In genomic region chr14:99511421-99512109, GRCh38 we compare ENCODE assay signal across 12 cellular contexts. TPM values are rescaled to one million over a fixed set of nuclear protein-coding genes. Genes with fewer than 3 reads are reported as not detected.
DNase-seq lines count a peak whose midpoint lies in the region; ATAC-seq, FAIRE-seq and TF ChIP-seq lines count a peak whose summit lies in the region.
"Had no signal": no experiment of that assay in that cellular context is flagged by ENCODE, and none has a peak within 500 bp of the region (broad histone marks: within the 10 kb centered on the region; RNA-seq: fewer than 3 reads in every experiment).

No MANE protein-coding gene starts in this region.

- no peak overlapping the region for H3K4me2 ChIP-seq in SK-N-SH

- intact Hi-C loops in kidney (cut with DNase I) = no loop called here

- H3K4me3 ChIP-seq in SK-N-SH (ENCODE audit: low read depth in 2 of 2, low read length in 1 of 2) (no peak overlapping the region), kidney (ENCODE audit: low read length in 2 of 2) (no peak overlapping the region)
- H3K4me3 ChIP-seq: suprapubic skin had no signal

- no peak overlapping the region for H2AFZ ChIP-seq in SK-N-SH (ENCODE audit: low read depth)

- H3K36me3 ChIP-seq in SK-N-SH (replicated peaks in 1 of 2; ENCODE audit: control insufficient read depth in 1 of 2, insufficient read depth in 2 of 2, low read length in 1 of 2) (peaks cover 26 to 69% of the 10 kb centered on the region in 2 experiments), kidney (ENCODE audit: control insufficient read depth in 1 of 2, insufficient read depth in 2 of 2, low read length in 2 of 2) (peaks cover 14 to 21% of the 10 kb centered on the region in 2 donors)

- peak overlapping the region in 1 of 2 experiments; percentile 16; a peak in 1 of 4 replicates for H3K27ac ChIP-seq in SK-N-SH (ENCODE audit: low read depth in 2 of 2, low read length in 1 of 2)
- peak overlapping the region; percentile 85 for H3K27ac ChIP-seq in cingulate gyrus (ENCODE audit: low read depth, low read length)
- no peak overlapping the region for H3K27ac ChIP-seq in kidney (ENCODE audit: low read depth in 2 of 2, low read length in 2 of 2)
- H3K27ac ChIP-seq in substantia nigra (ENCODE audit: low read depth, low read length, poor library complexity, severe bottlenecking) = peak overlapping the region; percentile 68
- H3K27ac ChIP-seq: 22Rv1, suprapubic skin had no signal

- H3K79me2 ChIP-seq in SK-N-SH (ENCODE audit: insufficient read depth) = no peaks in the 10 kb centered on the region

- POLR2A ChIA-PET in SK-N-SH (lab: Yijun Ruan, JAX) = no interaction called here

- H3K9ac ChIP-seq in SK-N-SH = no peak overlapping the region
- H3K9ac ChIP-seq in kidney (ENCODE audit: low read length in 2 of 2) = no peak overlapping the region

- H3K9me3 ChIP-seq in SK-N-SH (no peaks in the 10 kb centered on the region), kidney (ENCODE audit: control insufficient read depth in 1 of 2, low read length in 2 of 2) (no peaks in the 10 kb centered on the region)
- H3K9me3 ChIP-seq: suprapubic skin had no signal

- TF ChIP-seq CTCF in SK-N-SH (IDR thresholded peaks at IDR 0.05) (no peak), kidney (IDR thresholded peaks at IDR 0.05; ENCODE audit: borderline replicate concordance, extremely low read depth, insufficient read depth) (no peak)

- ATAC-seq in SK-N-SH treated with all-trans-retinoic acid at 6 μM for 48 hours (no peak), HG03280 (IDR thresholded peaks at IDR 0.05; ENCODE audit: unreplicated experiment) (no peak)

- CTCF ChIA-PET in SK-N-SH (lab: Yijun Ruan, JAX) = interaction anchor here (0.8 to 1.7 kb wide), 3 partner anchors 10 to 117 kb away, joined by 3 to 5 read pairs (median 4); no protein-coding TSS in a partner anchor

- DNase-seq in SK-N-SH (peak; percentile 21), kidney (peak; percentile 56), substantia nigra (lab: John Stamatoyannopoulos, UW) (peak in 28 of 49 donors; percentile 21 to 68 (median 44)), HK-2 (ENCODE audit: unreplicated experiment) (no peak), kidney glomerular epithelial cell (lab: John Stamatoyannopoulos, UW) (no peak)
- DNase-seq: GF-D8, NCI-H1092 treated with DMSO at 0.1 percent for 48 hours had no signal

- H3F3A ChIP-seq in SK-N-SH (replicated peaks; ENCODE audit: insufficient read depth) = peaks cover 8% of the 10 kb centered on the region

- 0 out of 2 replicates have a peak, but pooled peaks cover 13% of the 10 kb centered on the region for H4K20me1 ChIP-seq in SK-N-SH (ENCODE audit: insufficient read depth)

- H3K4me1 ChIP-seq in SK-N-SH (ENCODE audit: control insufficient read depth in 1 of 2, insufficient read depth in 2 of 2, low read depth in 1 of 2, low read length in 1 of 2) (peaks cover 0 to 4% of the 10 kb centered on the region in 2 experiments; a peak in 1 of 4 replicates), kidney (ENCODE audit: control insufficient read depth in 1 of 2, insufficient read depth in 1 of 2, low read depth in 1 of 2, low read length in 2 of 2) (no peaks in the 10 kb centered on the region)

- no peaks in the 10 kb centered on the region for H3K9me2 ChIP-seq in SK-N-SH

- FAIRE-seq in kidney (lab: Jason Lieb, UNC) = no peak

- H3K27me3 ChIP-seq in SK-N-SH (ENCODE audit: insufficient read depth) = no peaks in the 10 kb centered on the region
- H3K27me3 ChIP-seq: suprapubic skin had no signal

- no peak for TF ChIP-seq RAD21 in SK-N-SH (IDR thresholded peaks at IDR 0.05; ENCODE audit: low read length)

- WGBS in SK-N-SH (ENCODE audit: low lambda C conversion rate) = 87% methylated on average over 8 of the region's 12 CpGs

- TF ChIP-seq EP300 in SK-N-SH (IDR thresholded peaks at IDR 0.05; ENCODE audit: borderline replicate concordance in 1 of 2, low read depth in 1 of 2, low read length in 1 of 2) = no peak

TF ChIP-seq in SK-N-SH, 30 proteins besides CTCF, POLR2A, EP300 and RAD21:
- TF ChIP-seq RCOR1 (IDR thresholded peaks at IDR 0.05; ENCODE audit: low read length) = no peak
- no peak for TF ChIP-seq MEF2A (IDR thresholded peaks at IDR 0.05; ENCODE audit: borderline replicate concordance, low read depth)
- TF ChIP-seq CHD2 (IDR thresholded peaks at IDR 0.05; ENCODE audit: low read length, partially characterized antibody) = no peak

TF ChIP-seq in SK-N-SH treated with all-trans-retinoic acid at 6 μM for 48 hours, 23 proteins besides CTCF, POLR2A, EP300 and RAD21:
- TF ChIP-seq BACH2 (CRISPR knock-in tag; IDR thresholded peaks at IDR 0.05; ENCODE audit: borderline replicate concordance) = no peak
- TF ChIP-seq OSR1 (CRISPR knock-in tag; IDR thresholded peaks at IDR 0.05) = no peak

RNA-seq across cellular contexts. Expression of gene CCNK, which starts 30.4 kb away (rescaled TPM):
- 9.0 and 14.6 TPM in 2 replicates for polyA plus RNA-seq in SK-N-SH (2012; rRNA removed)
- polyA plus RNA-seq in SK-N-SH (2012; cell fraction: cytosol; rRNA removed) = 18.4 and 19.4 TPM in 2 replicates
- polyA plus RNA-seq in SK-N-SH (2012; cell fraction: nucleus; rRNA removed) = 14.2 and 23.0 TPM in 2 replicates
- total RNA-seq in kidney = 40.6 TPM
- 12.8 TPM for polyA plus RNA-seq in kidney (ENCODE audit: insufficient read depth, low read depth, low replicate concordance)

RNA-seq across cellular contexts. Expression of gene SETD3, which starts 30.9 kb away (rescaled TPM):
- polyA plus RNA-seq in SK-N-SH (2012; rRNA removed) (19.1 and 22.7 TPM in 2 replicates), kidney (ENCODE audit: insufficient read depth, low read depth, low replicate concordance) (74.0 TPM)
- 24.4 and 28.7 TPM in 2 replicates for polyA plus RNA-seq in SK-N-SH (2012; cell fraction: cytosol; rRNA removed)
- polyA plus RNA-seq in SK-N-SH (2012; cell fraction: nucleus; rRNA removed) = 8.5 and 14.9 TPM in 2 replicates
- 85.6 TPM for total RNA-seq in kidney

Comparison
In these comparisons a context has a peak if more than half of its experiments do, and no peak if none do; other contexts are left out.
1. DNase-seq: peak in SK-N-SH (single experiment), kidney (single experiment) and substantia nigra (28 of 49); none in HK-2 (single experiment) and kidney glomerular epithelial cell (single experiment).
2. H3K27ac ChIP-seq: peak in cingulate gyrus (single experiment) and substantia nigra (single experiment); none in kidney (0 of 2).